Comparison of ENCODE assay signal across 1 cellular context in the genomic region with DNA sequence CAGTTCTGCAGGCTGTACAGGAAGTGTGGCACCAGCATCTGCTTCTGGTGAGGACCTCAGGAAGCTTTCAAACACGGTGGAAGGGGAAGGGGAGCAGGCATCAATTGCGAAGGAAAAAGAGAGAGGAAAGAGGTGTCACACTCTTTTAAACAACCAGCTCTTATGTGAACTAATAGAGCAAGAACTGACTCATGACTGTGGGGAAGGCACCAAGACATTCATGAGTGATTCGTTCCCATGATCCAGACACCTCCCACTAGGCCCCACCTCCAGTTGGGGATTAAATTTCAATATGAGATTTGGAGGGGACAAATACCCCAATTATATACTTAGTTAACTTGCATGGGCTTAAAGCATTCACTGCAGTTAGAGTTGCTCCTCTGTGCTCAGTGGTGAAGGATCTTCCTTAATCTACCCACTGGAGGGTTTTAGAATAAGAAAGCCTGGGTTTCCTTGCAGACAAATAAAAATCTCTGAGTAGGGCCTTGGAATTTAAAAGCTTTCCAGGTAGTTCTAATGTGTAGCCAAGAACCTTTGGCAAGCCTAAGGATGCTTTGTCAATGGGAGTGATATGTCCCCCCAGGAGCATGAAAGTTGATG.
TF ChIP-seq lines count a peak whose summit lies in the region.

No MANE protein-coding gene starts in this region.

TF ChIP-seq in IMR-90, 13 proteins besides CTCF, POLR2A, EP300 and RAD21:
- TF ChIP-seq CEBPB (IDR thresholded peaks at IDR 0.05; ENCODE audit: low read depth, low read length) (no peak), RFX5 (IDR thresholded peaks at IDR 0.05; ENCODE audit: low read depth, low read length) (no peak), RCOR1 (IDR thresholded peaks at IDR 0.05; ENCODE audit: insufficient replicate concordance, low read length) (no peak), USF2 (IDR thresholded peaks at IDR 0.05; ENCODE audit: low read depth, low read length) (no peak), FOS (IDR thresholded peaks at IDR 0.05; ENCODE audit: low read depth, low read length) (no peak)
- TF ChIP-seq, protein P1, sequence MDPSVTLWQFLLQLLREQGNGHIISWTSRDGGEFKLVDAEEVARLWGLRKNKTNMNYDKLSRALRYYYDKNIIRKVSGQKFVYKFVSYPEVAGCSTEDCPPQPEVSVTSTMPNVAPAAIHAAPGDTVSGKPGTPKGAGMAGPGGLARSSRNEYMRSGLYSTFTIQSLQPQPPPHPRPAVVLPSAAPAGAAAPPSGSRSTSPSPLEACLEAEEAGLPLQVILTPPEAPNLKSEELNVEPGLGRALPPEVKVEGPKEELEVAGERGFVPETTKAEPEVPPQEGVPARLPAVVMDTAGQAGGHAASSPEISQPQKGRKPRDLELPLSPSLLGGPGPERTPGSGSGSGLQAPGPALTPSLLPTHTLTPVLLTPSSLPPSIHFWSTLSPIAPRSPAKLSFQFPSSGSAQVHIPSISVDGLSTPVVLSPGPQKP (IDR thresholded peaks at IDR 0.05; ENCODE audit: borderline replicate concordance, low read depth, low read length) = no peak
TF ChIP-seq in IMR-90: peak in this region for 0.
